Comparison of ENCODE assay signal across 11 cellular contexts in genomic region chr3:134445631-134446030, GRCh38. TPM values are rescaled to one million over a fixed set of nuclear protein-coding genes. Genes with fewer than 3 reads are reported as not detected.
DNase-seq lines count a peak whose midpoint lies in the region; ATAC-seq and TF ChIP-seq lines count a peak whose summit lies in the region.
"Had no signal": no experiment of that assay in that cellular context is flagged by ENCODE, and none has a peak within 500 bp of the region (broad histone marks: within the 10 kb centered on the region; RNA-seq: fewer than 3 reads in every experiment).

No MANE protein-coding gene starts in this region.

- DNase-seq in DMS 273 (lab: John Stamatoyannopoulos, UW; ENCODE audit: unreplicated experiment) (peak; percentile 57), DMS 273 treated with DMSO at 0.1 percent for 48 hours (lab: John Stamatoyannopoulos, UW) (no peak), breast epithelium (ENCODE audit: low spot score in 2 of 2) (no peak), right cardiac atrium (no peak), caudate nucleus (lab: John Stamatoyannopoulos, UW) (no peak), nucleus accumbens (lab: John Stamatoyannopoulos, UW) (no peak)
- DNase-seq: activated CD4-positive, alpha-beta T cell treated with anti-CD3 and anti-CD28 coated beads for 48 hours; NCI-H2107 had no signal

- H3K27ac ChIP-seq in breast epithelium: peak overlapping the region; percentile 49 to 82
- no peak overlapping the region for H3K27ac ChIP-seq in right cardiac atrium (ENCODE audit: low read length)
- no peak overlapping the region for H3K27ac ChIP-seq in caudate nucleus (ENCODE audit: low read depth, low read length)
- H3K27ac ChIP-seq: 22Rv1 had no signal

- TF ChIP-seq POLR2A in breast epithelium (IDR thresholded peaks at IDR 0.05): no peak

- H3K4me3 ChIP-seq in breast epithelium (no peak overlapping the region), right cardiac atrium (ENCODE audit: low read length) (no peak overlapping the region), skeletal muscle satellite cell (ENCODE audit: low read length) (no peak overlapping the region)

- H3K9me3 ChIP-seq in breast epithelium (no peaks in the 10 kb centered on the region), right cardiac atrium (ENCODE audit: control insufficient read depth, low read length) (no peaks in the 10 kb centered on the region), skeletal muscle satellite cell (replicated peaks; ENCODE audit: low read length) (no peaks in the 10 kb centered on the region)

- intact Hi-C loops in breast epithelium (cut with DNase I; ENCODE audit: low total_unique reads) (loop anchor here (10.0 kb wide), 1 partner anchor 71 kb away; the partner anchor contains the start of gene AMOTL2), right cardiac atrium (cut with DNase I) (no loop called here)

- H3K9ac ChIP-seq in skeletal muscle satellite cell (ENCODE audit: low read depth, low read length): peak overlapping the region; percentile 43

- no peaks in the 10 kb centered on the region for H3K36me3 ChIP-seq in breast epithelium
- no peaks in the 10 kb centered on the region for H3K36me3 ChIP-seq in skeletal muscle satellite cell (ENCODE audit: insufficient read depth, low read length)

- peak overlapping the region; percentile 45 for H3K4me2 ChIP-seq in skeletal muscle satellite cell (ENCODE audit: low read length)

- ATAC-seq in right cardiac atrium (peak; percentile 81 to 88), HG02840 (IDR thresholded peaks at IDR 0.05; ENCODE audit: low FRiP score, unreplicated experiment) (no peak)

- peaks cover 0 to 4% of the 10 kb centered on the region in 2 donors for H3K4me1 ChIP-seq in breast epithelium
- peaks cover 16% of the 10 kb centered on the region for H3K4me1 ChIP-seq in right cardiac atrium (ENCODE audit: control insufficient read depth, insufficient read depth, low read length)
- peaks cover 28% of the 10 kb centered on the region for H3K4me1 ChIP-seq in skeletal muscle satellite cell (ENCODE audit: control insufficient read depth, insufficient read depth, low read length)

- TF ChIP-seq CTCF in breast epithelium (IDR thresholded peaks at IDR 0.05): no peak

- 7% methylated on average over 1 of the region's 1 CpG for WGBS in right cardiac atrium

- H3K27me3 ChIP-seq in breast epithelium: no peaks in the 10 kb centered on the region
- no peaks in the 10 kb centered on the region for H3K27me3 ChIP-seq in right cardiac atrium (ENCODE audit: control insufficient read depth, insufficient read depth)
- no peaks in the 10 kb centered on the region for H3K27me3 ChIP-seq in skeletal muscle satellite cell (ENCODE audit: control insufficient read depth, insufficient read depth, low read length)

RNA-seq across cellular contexts. Expression of gene ANAPC13, which starts 40.2 kb away (rescaled TPM):
- 10 to 100 TPM; 56.0 to 68.3 (median 66.1) TPM for total RNA-seq in breast epithelium
- total RNA-seq in right cardiac atrium: 10 to 100 TPM; 75.6 to 95.8 (median 81.3) TPM
- polyA plus RNA-seq in right cardiac atrium: 87.7 TPM
- total RNA-seq in skeletal muscle satellite cell (2012; rRNA removed): 70.0 and 77.1 TPM in 2 replicates

RNA-seq across cellular contexts. Expression of gene CEP63, which starts 40.2 kb away (rescaled TPM):
- total RNA-seq in breast epithelium (10 to 100 TPM; 31.8 to 38.9 (median 33.1) TPM), right cardiac atrium (10 to 100 TPM; 31.3 to 41.6 (median 39.4) TPM)
- 34.6 TPM for polyA plus RNA-seq in right cardiac atrium
- 5.3 and 9.4 TPM in 2 replicates for total RNA-seq in skeletal muscle satellite cell (2012; rRNA removed)

Comparison
In these comparisons a context has a peak if more than half of its experiments do, and no peak if none do; other contexts are left out.
1. H3K27ac ChIP-seq: peak in breast epithelium (2 of 2); none in right cardiac atrium (single experiment) and caudate nucleus (single experiment).